15 cellular contexts compared by ENCODE assay signal in genomic region chr11:67384851-67385366, GRCh38. TPM values are rescaled to one million over a fixed set of nuclear protein-coding genes. Genes with fewer than 3 reads are reported as not detected.
DNase-seq lines count a peak whose midpoint lies in the region.
"Had no signal": no experiment of that assay in that cellular context is flagged by ENCODE, and none has a peak within 500 bp of the region (broad histone marks: within the 10 kb centered on the region; RNA-seq: fewer than 3 reads in every experiment).

No MANE protein-coding gene starts in this region.

- peak overlapping the region; percentile 46 for H3K27ac ChIP-seq in caudate nucleus (ENCODE audit: low read depth, low read length)
- H3K27ac ChIP-seq: heart right ventricle, psoas muscle had no signal

- DNase-seq in EL (peak; percentile 68), NCI-H69 (lab: John Stamatoyannopoulos, UW) (peak; percentile 57), caudate nucleus (lab: John Stamatoyannopoulos, UW) (peak in 24 of 61 donors; percentile 14 to 85 (median 43)), myocyte (ENCODE audit: low read depth) (peak; percentile 60), NCI-H2171 (lab: John Stamatoyannopoulos, UW) (no peak)
- no peak for DNase-seq in activated T-cell treated with anti-CD3 and anti-CD28 coated beads, Interleukin-2, amount 50 U/mL, for 48 hours
- DNase-seq in stimulated activated naive CD4-positive, alpha-beta T cell treated with Interleukin-2 at 50 U/mL for 16 hours (lab: John Stamatoyannopoulos, UW): no peak
- DNase-seq in activated CD4-positive, alpha-beta T cell treated with anti-CD3 and anti-CD28 coated beads, Interleukin-2, amount 50 U/mL, for 4 hours: no peak
- DNase-seq: activated CD4-positive, alpha-beta T cell treated with anti-CD3 and anti-CD28 coated beads, Interleukin-2, amount 50 U/mL, for 48 hours; activated gamma-delta T cell; heart right ventricle; psoas muscle; stimulated activated CD4-positive, alpha-beta T cell treated with anti-CD3 and anti-CD28 coated beads, Interleukin-2, amount 100 ng/mL, for 48 hours; stimulated activated naive CD8-positive, alpha-beta T cell treated with anti-CD3 and anti-CD28 coated beads, Interleukin-15, amount 100 ng/mL, for 72 hours; T-cell had no signal

RNA-seq across cellular contexts. Expression of gene RAD9A, which starts 6.9 kb away (rescaled TPM):
- total RNA-seq in myocyte: 5.5 and 8.1 TPM in 2 replicates
- 12.4 TPM for polyA plus RNA-seq in myocyte (2012)

RNA-seq across cellular contexts. Expression of gene CLCF1, which starts 11.5 kb away (rescaled TPM):
- 3.3 and 6.8 TPM in 2 replicates for total RNA-seq in myocyte
- polyA plus RNA-seq in myocyte (2012): 13.6 TPM

RNA-seq across cellular contexts. Expression of gene PPP1CA, which starts 16.7 kb away (rescaled TPM):
- total RNA-seq in myocyte: 229 and 241 TPM in 2 replicates
- polyA plus RNA-seq in myocyte (2012): 169 TPM

RNA-seq across cellular contexts. Expression of gene TBC1D10C, which starts 19.0 kb away (rescaled TPM):
- not detected in 2 replicates for total RNA-seq in myocyte
- 2.2 TPM for polyA plus RNA-seq in myocyte (2012)

RNA-seq across cellular contexts. Expression of gene CARNS1, which starts 30.6 kb away (rescaled TPM):
- total RNA-seq in myocyte: 49.7 and 83.0 TPM in 2 replicates
- 36.3 TPM for polyA plus RNA-seq in myocyte (2012)

Comparison
In these comparisons a context has a peak if more than half of its experiments do, and no peak if none do; other contexts are left out.
1. DNase-seq: peak in EL (single experiment), NCI-H69 (single experiment) and myocyte (single experiment); none in NCI-H2171 (single experiment), activated T-cell treated with anti-CD3 and anti-CD28 coated beads, Interleukin-2, amount 50 U/mL, for 48 hours (0 of 2), stimulated activated naive CD4-positive, alpha-beta T cell treated with Interleukin-2 at 50 U/mL for 16 hours (single experiment) and activated CD4-positive, alpha-beta T cell treated with anti-CD3 and anti-CD28 coated beads, Interleukin-2, amount 50 U/mL, for 4 hours (0 of 2).